1 cellular context compared by ENCODE assay signal in the genomic region with DNA sequence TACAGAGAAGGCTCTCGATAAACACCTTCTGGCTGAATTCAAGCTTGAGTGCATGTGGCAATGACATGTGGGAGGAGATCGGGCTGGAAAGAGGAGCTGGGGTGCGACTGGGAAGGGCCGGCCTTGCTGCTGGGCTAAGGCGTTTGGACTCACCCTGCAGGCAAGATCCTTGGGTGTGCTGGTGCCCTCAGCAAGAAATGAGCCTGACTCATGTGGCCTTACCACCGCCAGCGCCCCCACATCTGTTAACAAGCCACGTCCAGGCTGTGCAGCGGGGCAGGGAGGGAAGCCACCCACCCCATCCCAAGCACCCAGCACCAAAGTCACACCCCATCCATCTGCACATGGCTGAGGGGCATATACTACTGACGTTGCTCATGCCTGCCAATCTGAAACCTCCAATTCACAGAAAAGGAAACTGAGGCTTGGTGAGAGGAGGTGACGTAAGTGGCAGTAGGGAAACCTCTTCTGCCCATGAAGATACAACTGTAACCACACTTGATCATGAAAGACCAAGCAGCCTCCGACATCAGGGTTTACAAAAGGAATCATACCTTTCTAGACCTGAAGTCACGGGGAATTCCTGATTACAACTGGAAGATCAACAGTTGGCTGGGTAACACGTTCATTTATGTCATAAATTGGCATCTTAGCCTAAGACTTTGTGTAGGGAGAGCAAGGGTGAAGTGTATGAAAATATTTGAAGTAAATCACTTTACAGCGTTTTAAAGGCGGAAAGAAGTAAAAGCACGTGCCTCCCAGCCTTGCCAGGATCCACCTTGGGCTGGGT.
TF ChIP-seq lines count a peak whose summit lies in the region.

No MANE protein-coding gene starts in this region.

TF ChIP-seq in HCT116, 20 proteins besides CTCF, POLR2A, EP300 and RAD21 (continued from another document):
- no peak for TF ChIP-seq CEBPB (IDR thresholded peaks at IDR 0.05; ENCODE audit: low read depth)
- TF ChIP-seq, protein P1, sequence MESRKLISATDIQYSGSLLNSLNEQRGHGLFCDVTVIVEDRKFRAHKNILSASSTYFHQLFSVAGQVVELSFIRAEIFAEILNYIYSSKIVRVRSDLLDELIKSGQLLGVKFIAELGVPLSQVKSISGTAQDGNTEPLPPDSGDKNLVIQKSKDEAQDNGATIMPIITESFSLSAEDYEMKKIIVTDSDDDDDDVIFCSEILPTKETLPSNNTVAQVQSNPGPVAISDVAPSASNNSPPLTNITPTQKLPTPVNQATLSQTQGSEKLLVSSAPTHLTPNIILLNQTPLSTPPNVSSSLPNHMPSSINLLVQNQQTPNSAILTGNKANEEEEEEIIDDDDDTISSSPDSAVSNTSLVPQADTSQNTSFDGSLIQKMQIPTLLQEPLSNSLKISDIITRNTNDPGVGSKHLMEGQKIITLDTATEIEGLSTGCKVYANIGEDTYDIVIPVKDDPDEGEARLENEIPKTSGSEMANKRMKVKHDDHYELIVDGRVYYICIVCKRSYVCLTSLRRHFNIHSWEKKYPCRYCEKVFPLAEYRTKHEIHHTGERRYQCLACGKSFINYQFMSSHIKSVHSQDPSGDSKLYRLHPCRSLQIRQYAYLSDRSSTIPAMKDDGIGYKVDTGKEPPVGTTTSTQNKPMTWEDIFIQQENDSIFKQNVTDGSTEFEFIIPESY (IDR thresholded peaks at IDR 0.05; ENCODE audit: extremely low read depth, insufficient replicate concordance, low read length): no peak
- TF ChIP-seq, protein P2, sequence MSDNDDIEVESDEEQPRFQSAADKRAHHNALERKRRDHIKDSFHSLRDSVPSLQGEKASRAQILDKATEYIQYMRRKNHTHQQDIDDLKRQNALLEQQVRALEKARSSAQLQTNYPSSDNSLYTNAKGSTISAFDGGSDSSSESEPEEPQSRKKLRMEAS (IDR thresholded peaks at IDR 0.05): no peak
- no peak for TF ChIP-seq ZFX (IDR thresholded peaks at IDR 0.05)
- no peak for TF ChIP-seq EZH2 (IDR thresholded peaks at IDR 0.05)
- no peak for TF ChIP-seq JUND (IDR thresholded peaks at IDR 0.05)
